In the genomic region with DNA sequence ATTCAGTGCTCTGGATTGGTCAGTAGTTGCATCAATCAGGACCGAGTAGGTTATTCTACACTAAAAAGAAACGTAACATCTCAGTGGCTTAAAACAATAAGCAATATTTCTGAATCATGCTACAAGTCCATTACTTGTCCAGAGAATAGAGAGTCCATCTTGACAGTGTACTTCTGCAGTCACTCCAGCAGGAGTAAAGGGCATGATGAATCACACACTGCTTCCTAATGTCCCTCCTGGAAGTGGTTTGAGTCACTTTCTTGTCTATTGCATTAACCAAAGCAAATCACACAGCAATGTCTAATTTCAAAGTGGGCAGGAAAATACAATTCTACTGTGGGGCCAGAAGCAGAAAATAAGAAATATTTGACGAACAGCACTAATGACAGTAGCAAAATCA, we compare ENCODE assay signal across 13 cellular contexts.
A peak's percentile ranks its signal among the peaks of the same experiment; 100 is the strongest.
DNase-seq lines count a peak whose midpoint lies in the region; TF ChIP-seq lines count a peak whose summit lies in the region.
"Had no signal": no experiment of that assay in that cellular context is flagged by ENCODE, and none has a peak within 500 bp of the region (broad histone marks: within the 10 kb centered on the region; RNA-seq: fewer than 3 reads in every experiment).

No MANE protein-coding gene starts in this region.

- H3K4me2 ChIP-seq in mammary epithelial cell (ENCODE audit: insufficient read depth, low read depth, low read length): no peak overlapping the region

- H3K27me3 Mint-ChIP-seq in MCF 10A (ENCODE audit: insufficient read depth, unreplicated experiment): peaks cover 70% of the 10 kb centered on the region
- no peaks in the 10 kb centered on the region for H3K27me3 Mint-ChIP-seq in glutamatergic neuron (ENCODE audit: unreplicated experiment)

- 61% methylated on average over 3 of the region's 3 CpGs for WGBS in mammary epithelial cell (ENCODE audit: low coverage, missing lambda C conversion rate)
- WGBS in urinary bladder: 91% methylated on average over 3 of the region's 3 CpGs

- BruUV-seq in MCF 10A (replicated peaks; lab: Mats Ljungman, UMichigan) (no TSS peak), mammary epithelial cell (replicated peaks; lab: Mats Ljungman, UMichigan) (no TSS peak)

- no peak overlapping the region for H3K4me3 Mint-ChIP-seq in MCF 10A (ENCODE audit: unreplicated experiment)
- H3K4me3 Mint-ChIP-seq in glutamatergic neuron (ENCODE audit: unreplicated experiment): no peak overlapping the region
- H3K4me3 Mint-ChIP-seq: activated CD4-positive, alpha-beta memory T cell treated with anti-CD3 and anti-CD28 coated beads for 36 hours had no signal

- H3K27me3 ChIP-seq in mammary epithelial cell (ENCODE audit: insufficient read depth, low read length): no peaks in the 10 kb centered on the region
- no peaks in the 10 kb centered on the region; the same call in 1 of the 2 replicates for H3K27me3 ChIP-seq in BE2C
- H3K27me3 ChIP-seq: thyroid gland had no signal

- intact Hi-C loops in MCF 10A (cut with micrococcal nuclease) (no loop called here), mammary epithelial cell (cut with micrococcal nuclease) (no loop called here)

- H2AFZ ChIP-seq in mammary epithelial cell (ENCODE audit: low read depth, low read length): no peak overlapping the region

- POLR2A ChIA-PET in MCF 10A (lab: Yijun Ruan, JAX): no interaction called here

- H3K9me3 Mint-ChIP-seq in MCF 10A (ENCODE audit: unreplicated experiment) (peaks cover 7% of the 10 kb centered on the region), glutamatergic neuron (ENCODE audit: unreplicated experiment) (peaks cover 1% of the 10 kb centered on the region)
- H3K9me3 Mint-ChIP-seq: activated CD4-positive, alpha-beta memory T cell treated with anti-CD3 and anti-CD28 coated beads for 36 hours had no signal

- TF ChIP-seq CTCF in MCF 10A (IDR thresholded peaks at IDR 0.05; ENCODE audit: unreplicated experiment) (no peak), mammary epithelial cell (conservative IDR thresholded peaks at IDR 0.05 in 1 of 2, IDR thresholded peaks at IDR 0.05 in 1 of 2; ENCODE audit: extremely low read depth in 1 of 2, insufficient read depth in 1 of 2, low read depth in 1 of 2, low read length in 2 of 2) (peak in 1 of 2 donors; percentile 15), BE2C (IDR thresholded peaks at IDR 0.05; ENCODE audit: low read depth, low read length) (no peak), glutamatergic neuron (IDR thresholded peaks at IDR 0.05; ENCODE audit: partially characterized antibody, unreplicated experiment) (no peak)

- H3K27ac ChIP-seq in mammary epithelial cell (ENCODE audit: insufficient read depth, low read depth, low read length) (no peak overlapping the region), urinary bladder (ENCODE audit: low read depth) (peak overlapping the region; percentile 10)
- H3K27ac ChIP-seq: 22Rv1, thyroid gland had no signal

- H3K4me1 Mint-ChIP-seq in MCF 10A (ENCODE audit: insufficient read depth, unreplicated experiment): no peaks in the 10 kb centered on the region
- H3K4me1 Mint-ChIP-seq in glutamatergic neuron (ENCODE audit: low read depth, unreplicated experiment): peaks cover 30% of the 10 kb centered on the region

- no peaks in the 10 kb centered on the region for H3K79me2 ChIP-seq in mammary epithelial cell (ENCODE audit: insufficient read depth, low read length)

- no peaks in the 10 kb centered on the region for H3K36me3 ChIP-seq in mammary epithelial cell (ENCODE audit: insufficient read depth, low read length)
- H3K36me3 ChIP-seq in urinary bladder (ENCODE audit: insufficient read depth): no peaks in the 10 kb centered on the region
- H3K36me3 ChIP-seq in BE2C: no peaks in the 10 kb centered on the region
- H3K36me3 ChIP-seq: thyroid gland had no signal

- in situ Hi-C loops in mammary epithelial cell (cut with MboI; ENCODE audit: low sequenced_read_pairs in 2 of 2): no loop called here

- no peaks in the 10 kb centered on the region for H4K20me1 ChIP-seq in mammary epithelial cell (ENCODE audit: insufficient read depth, low read length)

- dilution Hi-C loops in mammary epithelial cell (cut with HindIII; ENCODE audit: low sequenced_read_pairs): no loop called here

- H3K4me1 ChIP-seq in mammary epithelial cell (ENCODE audit: insufficient read depth, low read length): no peaks in the 10 kb centered on the region
- no peaks in the 10 kb centered on the region for H3K4me1 ChIP-seq in urinary bladder (ENCODE audit: insufficient read depth)
- H3K4me1 ChIP-seq in BE2C: no peaks in the 10 kb centered on the region
- H3K4me1 ChIP-seq: thyroid gland had no signal

- H3K9ac ChIP-seq in mammary epithelial cell (ENCODE audit: insufficient read depth, low read length): no peak overlapping the region

- H3K27ac Mint-ChIP-seq in MCF 10A (ENCODE audit: low read depth, unreplicated experiment) (no peak overlapping the region), glutamatergic neuron (ENCODE audit: unreplicated experiment) (no peak overlapping the region)
- H3K27ac Mint-ChIP-seq: activated CD4-positive, alpha-beta memory T cell treated with anti-CD3 and anti-CD28 coated beads for 36 hours had no signal

- H3K4me3 ChIP-seq in mammary epithelial cell (replicated peaks in 1 of 3; ENCODE audit: insufficient read depth in 1 of 3, low read depth in 2 of 3, low read length in 3 of 3): no peak overlapping the region
- H3K4me3 ChIP-seq in urinary bladder (ENCODE audit: low read depth, low read length): no peak overlapping the region
- H3K4me3 ChIP-seq in BE2C (ENCODE audit: low read depth, low read length): no peak overlapping the region
- H3K4me3 ChIP-seq: thyroid gland had no signal

- DNase-seq in MCF 10A (ENCODE audit: unreplicated experiment): peak; percentile 30
- no peak for DNase-seq in mammary epithelial cell
- DNase-seq in amniotic epithelial cell (ENCODE audit: low read depth): peak; percentile 67
- peak; percentile 39 for DNase-seq in glomerular visceral epithelial cell (ENCODE audit: extremely low spot score)
- DNase-seq in BE2C: no peak
- no peak for DNase-seq in stimulated activated CD4-positive, alpha-beta T cell treated with anti-CD3 and anti-CD28 coated beads, Interleukin-4, amount 100 ng/mL, for 1 hour
- DNase-seq in glutamatergic neuron: no peak
- DNase-seq: activated CD4-positive, alpha-beta memory T cell treated with anti-CD3 and anti-CD28 coated beads for 36 hours; cortex of kidney; NCI-H1048; thyroid gland had no signal

- H3K36me3 Mint-ChIP-seq in MCF 10A (ENCODE audit: insufficient read depth, unreplicated experiment): no peaks in the 10 kb centered on the region
- no peaks in the 10 kb centered on the region for H3K36me3 Mint-ChIP-seq in glutamatergic neuron (ENCODE audit: unreplicated experiment)
- H3K36me3 Mint-ChIP-seq: activated CD4-positive, alpha-beta memory T cell treated with anti-CD3 and anti-CD28 coated beads for 36 hours had no signal

- H3K9me3 ChIP-seq in mammary epithelial cell (replicated peaks; ENCODE audit: insufficient read depth, low read length) (no peaks in the 10 kb centered on the region), BE2C (no peaks in the 10 kb centered on the region)
- H3K9me3 ChIP-seq: thyroid gland had no signal

- CTCF ChIA-PET in MCF 10A (lab: Yijun Ruan, JAX) (no interaction called here), mammary epithelial cell (lab: Charles Lee; ENCODE audit: low non-redundant PET) (no interaction called here)

Comparison
In these comparisons a context has a peak if more than half of its experiments do, and no peak if none do; other contexts are left out.
1. DNase-seq: peak in MCF 10A (single experiment), amniotic epithelial cell (single experiment) and glomerular visceral epithelial cell (single experiment); none in mammary epithelial cell (single experiment), BE2C (single experiment), stimulated activated CD4-positive, alpha-beta T cell treated with anti-CD3 and anti-CD28 coated beads, Interleukin-4, amount 100 ng/mL, for 1 hour (single experiment) and glutamatergic neuron (single experiment).